In genomic region chr17:14760719-14761425, GRCh38 we compare ENCODE assay signal across 15 cellular contexts.
DNase-seq lines count a peak whose midpoint lies in the region; ATAC-seq and TF ChIP-seq lines count a peak whose summit lies in the region.
"Had no signal": no experiment of that assay in that cellular context is flagged by ENCODE, and none has a peak within 500 bp of the region (broad histone marks: within the 10 kb centered on the region; RNA-seq: fewer than 3 reads in every experiment).

No MANE protein-coding gene starts in this region.

- H3K9me3 ChIP-seq in vagina (no peaks in the 10 kb centered on the region), right cardiac atrium (ENCODE audit: control insufficient read depth, low read length) (no peaks in the 10 kb centered on the region)
- H3K9me3 ChIP-seq: breast epithelium had no signal

- ATAC-seq in GM19468 (IDR thresholded peaks at IDR 0.05; ENCODE audit: extremely low read depth, unreplicated experiment) = peak; percentile 57
- peak; percentile 45 for ATAC-seq in HG03135 (IDR thresholded peaks at IDR 0.05; ENCODE audit: unreplicated experiment)
- ATAC-seq in GM21619 (IDR thresholded peaks at IDR 0.05; ENCODE audit: unreplicated experiment) = no peak
- no peak for ATAC-seq in right cardiac atrium
- ATAC-seq: activated CD8-positive, alpha-beta T cell treated with anti-CD3 and anti-CD28 coated beads, Interleukin-2, amount 10 ng/mL, durations not matched to agents 7 days and 5 days; GM12878; left ventricle myocardium superior had no signal

- H3K4me3 ChIP-seq in vagina (no peak overlapping the region), right cardiac atrium (ENCODE audit: low read length) (no peak overlapping the region)
- H3K4me3 ChIP-seq: breast epithelium, GM12878 had no signal

- WGBS in right cardiac atrium = 54% methylated on average over 5 of the region's 5 CpGs

- H3K36me3 ChIP-seq in vagina = no peaks in the 10 kb centered on the region
- H3K36me3 ChIP-seq: breast epithelium had no signal

- H3K27ac ChIP-seq in vagina (no peak overlapping the region), right cardiac atrium (ENCODE audit: low read length) (no peak overlapping the region)
- H3K27ac ChIP-seq: breast epithelium had no signal

- H3K27me3 ChIP-seq in vagina (no peaks in the 10 kb centered on the region), right cardiac atrium (ENCODE audit: control insufficient read depth, insufficient read depth) (no peaks in the 10 kb centered on the region)
- H3K27me3 ChIP-seq: breast epithelium had no signal

- DNase-seq in Caki2 (ENCODE audit: low read depth) = peak; percentile 60
- DNase-seq in kidney tubule cell (ENCODE audit: low spot score) = peak; percentile 50
- DNase-seq in vagina (ENCODE audit: extremely low spot score in 2 of 2) = no peak
- DNase-seq in right cardiac atrium = no peak
- DNase-seq in amygdala (lab: John Stamatoyannopoulos, UW) = no peak
- DNase-seq: activated CD8-positive, alpha-beta T cell treated with anti-CD3 and anti-CD28 coated beads, Interleukin-2, amount 10 ng/mL, durations not matched to agents 7 days and 5 days; activated gamma-delta T cell treated with Interleukin-2 at 50 U/mL for 16 hours; left ventricle myocardium superior; NCI-H774; occipital lobe had no signal

- TF ChIP-seq POLR2A in vagina (IDR thresholded peaks at IDR 0.05) = no peak

- TF ChIP-seq CTCF in vagina (IDR thresholded peaks at IDR 0.05) = no peak

- in situ Hi-C loops in Caki2 (cut with HindIII; ENCODE audit: low pct_unique_long_range_greater_than_20kb, low sequenced_read_pairs) = no loop called here

- H3K4me1 ChIP-seq in vagina (no peaks in the 10 kb centered on the region), right cardiac atrium (ENCODE audit: control insufficient read depth, insufficient read depth, low read length) (no peaks in the 10 kb centered on the region)
- H3K4me1 ChIP-seq: breast epithelium had no signal

- intact Hi-C loops in vagina (cut with DNase I) = no loop called here
- intact Hi-C loops in right cardiac atrium (cut with DNase I) = no loop called here

Comparison
In these comparisons a context has a peak if more than half of its experiments do, and no peak if none do; other contexts are left out.
1. DNase-seq: peak in Caki2 (single experiment) and kidney tubule cell (single experiment); none in vagina (0 of 2), right cardiac atrium (0 of 3) and amygdala (0 of 56).
2. ATAC-seq: peak in GM19468 (single experiment) and HG03135 (single experiment); none in GM21619 (single experiment) and right cardiac atrium (0 of 2).